Comparison of ENCODE assay signal across 11 cellular contexts in genomic region chr19:7861619-7862412, GRCh38. TPM values are rescaled to one million over a fixed set of nuclear protein-coding genes. Genes with fewer than 3 reads are reported as not detected.
DNase-seq lines count a peak whose midpoint lies in the region; ATAC-seq, FAIRE-seq and TF ChIP-seq lines count a peak whose summit lies in the region.
"Had no signal": no experiment of that assay in that cellular context is flagged by ENCODE, and none has a peak within 500 bp of the region (broad histone marks: within the 10 kb centered on the region; RNA-seq: fewer than 3 reads in every experiment).

No MANE protein-coding gene starts in this region.

- no peak for TF ChIP-seq RAD21 in GM12878 (IDR thresholded peaks at IDR 0.05; ENCODE audit: insufficient read depth, low read depth, low read length)

- H3K27me3 ChIP-seq in GM12878 (replicated peaks in 1 of 2; ENCODE audit: control insufficient read depth in 2 of 2, insufficient read depth in 2 of 2, low read length in 1 of 2), result peaks cover 2 to 13% of the 10 kb centered on the region in 2 experiments; a peak in 3 of 4 replicates
- peaks cover 2% of the 10 kb centered on the region for H3K27me3 ChIP-seq in layer of hippocampus (ENCODE audit: control insufficient read depth, insufficient read depth, low read length)
- H3K27me3 ChIP-seq in thoracic aorta (replicated peaks; ENCODE audit: insufficient read depth), result no peaks in the 10 kb centered on the region

- H3K36me3 Mint-ChIP-seq in activated T-cell treated with anti-CD3 and anti-CD28 coated beads, Interleukin-2, amount 50 U/mL, for 72 hours (ENCODE audit: insufficient read depth in 2 of 2), result no peaks in the 10 kb centered on the region
- H3K36me3 Mint-ChIP-seq: CD4-positive, CD25-positive, alpha-beta regulatory T cell had no signal

- no peak overlapping the region for H3K9ac ChIP-seq in GM12878 (ENCODE audit: control insufficient read depth, insufficient read depth, low read length)

- peaks cover 11% of the 10 kb centered on the region for H3K4me1 Mint-ChIP-seq in activated T-cell treated with anti-CD3 and anti-CD28 coated beads, Interleukin-2, amount 50 U/mL, for 72 hours (ENCODE audit: low read depth)

- FAIRE-seq in GM12878 (lab: Jason Lieb, UNC), result no peak
- FAIRE-seq: GM19239 had no signal

- no TSS peak for BruUV-seq in GM12878 (replicated peaks; lab: Mats Ljungman, UMichigan)

- no peaks in the 10 kb centered on the region for H3K79me2 ChIP-seq in GM12878 (ENCODE audit: control insufficient read depth, insufficient read depth, low read length)

- TF ChIP-seq EP300 in GM12878 (IDR thresholded peaks at IDR 0.05; ENCODE audit: borderline replicate concordance in 1 of 2, control insufficient read depth in 1 of 2, low read depth in 2 of 2, low read length in 2 of 2), result no peak

- RAD21 ChIA-PET in GM12878 (lab: Charles Lee; ENCODE audit: unreplicated experiment), result interaction anchor here (1.1 kb wide), 1 partner anchor 10 kb away, joined by 3 read pairs; no protein-coding TSS in a partner anchor

- H4K20me1 ChIP-seq in GM12878 (ENCODE audit: control insufficient read depth, insufficient read depth), result no peaks in the 10 kb centered on the region

- peaks cover 7% of the 10 kb centered on the region; the same call in 1 of the 2 replicates for H3K4me1 ChIP-seq in GM12878 (ENCODE audit: control insufficient read depth, insufficient read depth, low read length)
- no peaks in the 10 kb centered on the region for H3K4me1 ChIP-seq in thoracic aorta (ENCODE audit: control insufficient read depth in 1 of 2, low read depth in 2 of 2)

- TF ChIP-seq POLR2A in GM12878 (IDR thresholded peaks at IDR 0.05; ENCODE audit: low read depth, low read length), result no peak

- 18% methylated on average over 62 of the region's 63 CpGs for WGBS in GM12878 (ENCODE audit: insufficient coverage, insufficient replicate concordance, low lambda C conversion rate, missing lambda C conversion rate)

- no peaks in the 10 kb centered on the region for H3K36me3 ChIP-seq in GM12878 (ENCODE audit: control insufficient read depth in 2 of 2, insufficient read depth in 2 of 2, low read length in 1 of 2)
- H3K36me3 ChIP-seq in thoracic aorta, result peaks cover 5% of the 10 kb centered on the region

- SMC1A ChIA-PET in GM12878 (lab: Charles Lee; ENCODE audit: uncharacterized antibody, unreplicated experiment), result no interaction called here

- peaks cover 18% of the 10 kb centered on the region for H3K27me3 Mint-ChIP-seq in activated T-cell treated with anti-CD3 and anti-CD28 coated beads, Interleukin-2, amount 50 U/mL, for 72 hours (ENCODE audit: low read depth)

- no peak for DNase-seq in activated T-cell treated with anti-CD3 and anti-CD28 coated beads, Interleukin-2, amount 50 U/mL, for 72 hours
- no peak for DNase-seq in activated T-cell treated with anti-CD3 and anti-CD28 coated beads, Interleukin-2, amount 50 U/mL, for 1 hour
- no peak for DNase-seq in GM12878 (ENCODE audit: low read depth, low spot score)
- no peak for DNase-seq in thoracic aorta (ENCODE audit: low spot score)
- no peak for DNase-seq in kidney tubule cell (ENCODE audit: low spot score)
- no peak for DNase-seq in activated CD4-positive, alpha-beta T cell treated with anti-CD3 and anti-CD28 coated beads for 48 hours
- DNase-seq in NCI-H2029 treated with DMSO at 0.1 percent for 48 hours (lab: John Stamatoyannopoulos, UW), result no peak

- no peak overlapping the region for H3K4me3 ChIP-seq in GM12878
- peak overlapping the region; percentile 38 for H3K4me3 ChIP-seq in thoracic aorta

- H3K9me3 Mint-ChIP-seq in activated T-cell treated with anti-CD3 and anti-CD28 coated beads, Interleukin-2, amount 50 U/mL, for 72 hours, result no peaks in the 10 kb centered on the region

- H3K4me3 Mint-ChIP-seq in activated T-cell treated with anti-CD3 and anti-CD28 coated beads, Interleukin-2, amount 50 U/mL, for 72 hours, result peak overlapping the region; percentile 49 to 78

- TF ChIP-seq CTCF in GM12878 (IDR thresholded peaks at IDR 0.05 in 2 of 3, conservative IDR thresholded peaks at IDR 0.05 in 1 of 3; ENCODE audit: control insufficient read depth in 2 of 3, extremely low read depth in 1 of 3, insufficient read depth in 1 of 3, low read depth in 3 of 3, low read length in 3 of 3) (no peak), thoracic aorta (IDR thresholded peaks at IDR 0.05) (no peak)

- POLR2A ChIA-PET in GM12878 (lab: Charles Lee), result interaction anchor here (0.6 kb wide), 1 partner anchor 512 kb away, joined by 3 read pairs; no protein-coding TSS in a partner anchor

- intact Hi-C loops in GM12878 (cut with micrococcal nuclease; ENCODE audit: unreplicated experiment), result no loop called here

- H3K27ac Mint-ChIP-seq in activated T-cell treated with anti-CD3 and anti-CD28 coated beads, Interleukin-2, amount 50 U/mL, for 72 hours, result no peak overlapping the region

- H3K27ac ChIP-seq in GM12878 (ENCODE audit: control insufficient read depth, insufficient read depth), result no peak overlapping the region
- H3K27ac ChIP-seq in layer of hippocampus (ENCODE audit: low read depth, low read length), result peak overlapping the region; percentile 30
- H3K27ac ChIP-seq in thoracic aorta, result no peak overlapping the region
- H3K27ac ChIP-seq: heart left ventricle had no signal

- peak overlapping the region; percentile 34; the same call in 1 of the 2 replicates for H2AFZ ChIP-seq in GM12878 (ENCODE audit: control insufficient read depth, low read depth, low read length)

- H3K9me3 ChIP-seq in GM12878 (replicated peaks; ENCODE audit: control insufficient read depth, insufficient read depth, low read length) (no peaks in the 10 kb centered on the region; the same call in 2 of the 3 replicates), thoracic aorta (no peaks in the 10 kb centered on the region)
- H3K9me3 ChIP-seq: heart left ventricle had no signal

- in situ Hi-C loops in GM12878 (cut with MboI), result no loop called here

- peak overlapping the region; percentile 48 for H3K4me2 ChIP-seq in GM12878 (ENCODE audit: control insufficient read depth, insufficient read depth)

- CTCF ChIA-PET in GM12878 (lab: Yijun Ruan, JAX), result interaction anchor here (0.6 to 1.8 kb wide), 7 partner anchors 9 to 141 kb away, joined by 3 to 9 read pairs (median 3); no protein-coding TSS in a partner anchor

- ATAC-seq in activated T-cell treated with anti-CD3 and anti-CD28 coated beads, Interleukin-2, amount 50 U/mL, for 72 hours (replicated peaks in 1 of 2), result peak; percentile 18 to 32
- ATAC-seq in GM12878 (no peak), thoracic aorta (ENCODE audit: insufficient number of reproducible peaks, low FRiP score, low read depth) (no peak)

RNA-seq across cellular contexts. Expression of gene PRR36, which starts 12.4 kb away (rescaled TPM):
- total RNA-seq in activated T-cell treated with anti-CD3 and anti-CD28 coated beads, Interleukin-2, amount 50 U/mL, for 72 hours, result under 1 TPM; 0.63 to 0.96 TPM
- total RNA-seq in GM12878 (2013; cell fraction: nucleolus; rRNA removed), result not detected in 2 replicates
- total RNA-seq in GM12878 (2014; rRNA removed), result not detected in 2 replicates
- not detected in 2 replicates for total RNA-seq in GM12878 (2014; rRNA removed; fragmentation: Illumina TruSeq; extraction: Trizol)
- 0.11 TPM in 1 of 2 replicates, not detected in the other for total RNA-seq in GM12878 (2021)
- polyA plus RNA-seq in GM12878 (2011; ENCODE audit: low read depth), result not detected
- not detected in 2 replicates for polyA plus RNA-seq in GM12878 (2011; rRNA removed)
- polyA plus RNA-seq in GM12878 (2011; cell fraction: cytosol; rRNA removed), result not detected in 2 replicates
- 0.03 TPM in 1 of 2 replicates, not detected in the other for polyA plus RNA-seq in GM12878 (2011; cell fraction: nucleus; rRNA removed)
- 0.08 and 0.14 TPM in 2 replicates for polyA plus RNA-seq in GM12878 (2012)
- not detected in 2 replicates for polyA plus RNA-seq in GM12878 (2014; fragmentation: Illumina TruSeq; extraction: Trizol)
- not detected for polyA plus RNA-seq in GM12878 (2014; fragmentation: Nextera tagmentation; extraction: Ambion mirVana)
- 0.04 TPM in 1 of 2 replicates, not detected in the other for polyA plus RNA-seq in GM12878 (2014; rRNA removed)
- not detected for polyA plus RNA-seq in GM12878 (2016; fragmentation: Nextera tagmentation; extraction: Ambion mirVana)
- not detected in 2 replicates for polyA minus RNA-seq in GM12878 (2011; rRNA and poly(A)+ RNA removed)
- not detected in 2 replicates for polyA minus RNA-seq in GM12878 (2011; cell fraction: cytosol; rRNA and poly(A)+ RNA removed)
- polyA minus RNA-seq in GM12878 (2011; cell fraction: nucleus; rRNA and poly(A)+ RNA removed), result not detected in 2 replicates
- not detected for total RNA-seq in thoracic aorta

RNA-seq across cellular contexts. Expression of gene LRRC8E, which starts 26.5 kb away (rescaled TPM):
- not detected for total RNA-seq in activated T-cell treated with anti-CD3 and anti-CD28 coated beads, Interleukin-2, amount 50 U/mL, for 72 hours
- not detected in 2 replicates for total RNA-seq in GM12878 (2013; cell fraction: nucleolus; rRNA removed)
- not detected in 2 replicates for total RNA-seq in GM12878 (2014; rRNA removed)
- not detected in 2 replicates for total RNA-seq in GM12878 (2014; rRNA removed; fragmentation: Illumina TruSeq; extraction: Trizol)
- total RNA-seq in GM12878 (2021), result 0.16 TPM in 1 of 2 replicates, not detected in the other
- 0.05 TPM for polyA plus RNA-seq in GM12878 (2011; ENCODE audit: low read depth)
- 0.04 TPM in 1 of 2 replicates, not detected in the other for polyA plus RNA-seq in GM12878 (2011; rRNA removed)
- not detected in 2 replicates for polyA plus RNA-seq in GM12878 (2011; cell fraction: cytosol; rRNA removed)
- polyA plus RNA-seq in GM12878 (2011; cell fraction: nucleus; rRNA removed), result not detected in 2 replicates
- polyA plus RNA-seq in GM12878 (2012), result 0.20 TPM in 1 of 2 replicates, not detected in the other
- polyA plus RNA-seq in GM12878 (2014; fragmentation: Illumina TruSeq; extraction: Trizol), result not detected in 2 replicates
- polyA plus RNA-seq in GM12878 (2014; fragmentation: Nextera tagmentation; extraction: Ambion mirVana), result not detected
- polyA plus RNA-seq in GM12878 (2014; rRNA removed), result 0.11 and 0.32 TPM in 2 replicates
- polyA plus RNA-seq in GM12878 (2016; fragmentation: Nextera tagmentation; extraction: Ambion mirVana), result under 1 TPM in 1 of 2 experiments, not detected in 1; 0.25 TPM
- polyA minus RNA-seq in GM12878 (2011; rRNA and poly(A)+ RNA removed), result not detected in 2 replicates
- polyA minus RNA-seq in GM12878 (2011; cell fraction: cytosol; rRNA and poly(A)+ RNA removed), result not detected in 2 replicates
- 0.10 and 1.1 TPM in 2 replicates for polyA minus RNA-seq in GM12878 (2011; cell fraction: nucleus; rRNA and poly(A)+ RNA removed)
- total RNA-seq in thoracic aorta, result under 1 TPM in 1 of 2 donors, not detected in 1; 0.14 TPM
- total RNA-seq: CD4-positive, CD25-positive, alpha-beta regulatory T cell had no signal
- polyA plus RNA-seq: CD4-positive, CD25-positive, alpha-beta regulatory T cell had no signal

RNA-seq across cellular contexts. Expression of gene EVI5L, which starts 31.8 kb away (rescaled TPM):
- 10 to 100 TPM in 1 of 2 donors, 1 to 10 TPM in 1; 7.8 to 10.4 TPM for total RNA-seq in activated T-cell treated with anti-CD3 and anti-CD28 coated beads, Interleukin-2, amount 50 U/mL, for 72 hours
- 11.0 and 11.1 TPM in 2 replicates for total RNA-seq in GM12878 (2013; cell fraction: nucleolus; rRNA removed)
- total RNA-seq in GM12878 (2014; rRNA removed) (8.2 and 8.8 TPM in 2 replicates), GM12878 (2014; rRNA removed; fragmentation: Illumina TruSeq; extraction: Trizol) (5.7 and 6.4 TPM in 2 replicates), GM12878 (2021) (11.6 and 13.8 TPM in 2 replicates), thoracic aorta (10 to 100 TPM; 12.1 to 16.8 TPM)
- 2.1 TPM for polyA plus RNA-seq in GM12878 (2011; ENCODE audit: low read depth)
- polyA plus RNA-seq in GM12878 (2011; rRNA removed) (1.9 and 4.3 TPM in 2 replicates), GM12878 (2014; fragmentation: Illumina TruSeq; extraction: Trizol) (3.4 and 5.5 TPM in 2 replicates), GM12878 (2014; fragmentation: Nextera tagmentation; extraction: Ambion mirVana) (under 1 TPM; 0.23 to 0.33 TPM), GM12878 (2014; rRNA removed) (10.4 and 10.8 TPM in 2 replicates), GM12878 (2016; fragmentation: Nextera tagmentation; extraction: Ambion mirVana) (1 to 10 TPM; 2.0 to 4.6 TPM)
- polyA plus RNA-seq in GM12878 (2011; cell fraction: cytosol; rRNA removed), result 7.1 and 7.3 TPM in 2 replicates
- polyA plus RNA-seq in GM12878 (2011; cell fraction: nucleus; rRNA removed), result 7.9 and 9.6 TPM in 2 replicates
- polyA plus RNA-seq in GM12878 (2012), result 5.7 and 6.0 TPM in 2 replicates
- 4.2 and 12.3 TPM in 2 replicates for polyA minus RNA-seq in GM12878 (2011; rRNA and poly(A)+ RNA removed)
- 1.3 and 2.2 TPM in 2 replicates for polyA minus RNA-seq in GM12878 (2011; cell fraction: cytosol; rRNA and poly(A)+ RNA removed)
- polyA minus RNA-seq in GM12878 (2011; cell fraction: nucleus; rRNA and poly(A)+ RNA removed), result 4.1 and 6.5 TPM in 2 replicates

RNA-seq across cellular contexts. Expression of gene MAP2K7, which starts 41.9 kb away (rescaled TPM):
- total RNA-seq in activated T-cell treated with anti-CD3 and anti-CD28 coated beads, Interleukin-2, amount 50 U/mL, for 72 hours, result 10 to 100 TPM; 40.2 to 40.3 TPM
- 19.3 and 24.7 TPM in 2 replicates for total RNA-seq in GM12878 (2013; cell fraction: nucleolus; rRNA removed)
- total RNA-seq in GM12878 (2014; rRNA removed), result 9.7 and 13.4 TPM in 2 replicates
- 4.8 and 5.5 TPM in 2 replicates for total RNA-seq in GM12878 (2014; rRNA removed; fragmentation: Illumina TruSeq; extraction: Trizol)
- total RNA-seq in GM12878 (2021), result 30.6 and 32.2 TPM in 2 replicates
- polyA plus RNA-seq in GM12878 (2011; ENCODE audit: low read depth), result 7.9 TPM
- polyA plus RNA-seq in GM12878 (2011; rRNA removed), result 5.6 and 9.0 TPM in 2 replicates
- 10.8 and 18.3 TPM in 2 replicates for polyA plus RNA-seq in GM12878 (2011; cell fraction: cytosol; rRNA removed)
- 37.2 and 41.6 TPM in 2 replicates for polyA plus RNA-seq in GM12878 (2011; cell fraction: nucleus; rRNA removed)
- polyA plus RNA-seq in GM12878 (2012), result 20.1 and 27.9 TPM in 2 replicates
- 4.2 and 8.0 TPM in 2 replicates for polyA plus RNA-seq in GM12878 (2014; fragmentation: Illumina TruSeq; extraction: Trizol)
- polyA plus RNA-seq in GM12878 (2014; fragmentation: Nextera tagmentation; extraction: Ambion mirVana), result under 1 TPM; 0.34 to 0.95 TPM
- polyA plus RNA-seq in GM12878 (2014; rRNA removed), result 25.9 and 31.2 TPM in 2 replicates
- polyA plus RNA-seq in GM12878 (2016; fragmentation: Nextera tagmentation; extraction: Ambion mirVana), result 1 to 10 TPM; 3.5 to 4.5 TPM
- 5.4 and 11.6 TPM in 2 replicates for polyA minus RNA-seq in GM12878 (2011; rRNA and poly(A)+ RNA removed)
- 6.0 and 10.7 TPM in 2 replicates for polyA minus RNA-seq in GM12878 (2011; cell fraction: cytosol; rRNA and poly(A)+ RNA removed)
- polyA minus RNA-seq in GM12878 (2011; cell fraction: nucleus; rRNA and poly(A)+ RNA removed), result 9.4 and 11.8 TPM in 2 replicates
- 10 to 100 TPM; 15.2 to 16.9 TPM for total RNA-seq in thoracic aorta

RNA-seq across cellular contexts. Expression of gene TGFBR3L, which starts 52.8 kb away (rescaled TPM):
- total RNA-seq in activated T-cell treated with anti-CD3 and anti-CD28 coated beads, Interleukin-2, amount 50 U/mL, for 72 hours, result 1 to 10 TPM; 7.4 to 9.7 TPM
- total RNA-seq in GM12878 (2013; cell fraction: nucleolus; rRNA removed), result not detected in 2 replicates
- total RNA-seq in GM12878 (2014; rRNA removed) (not detected in 2 replicates), GM12878 (2014; rRNA removed; fragmentation: Illumina TruSeq; extraction: Trizol) (not detected in 2 replicates), GM12878 (2021) (0.16 and 0.23 TPM in 2 replicates), thoracic aorta (not detected)
- not detected for polyA plus RNA-seq in GM12878 (2011; ENCODE audit: low read depth)
- polyA plus RNA-seq in GM12878 (2011; rRNA removed) (not detected in 2 replicates), GM12878 (2014; fragmentation: Illumina TruSeq; extraction: Trizol) (not detected in 2 replicates), GM12878 (2014; fragmentation: Nextera tagmentation; extraction: Ambion mirVana) (not detected), GM12878 (2014; rRNA removed) (0.55 TPM in 1 of 2 replicates, not detected in the other), GM12878 (2016; fragmentation: Nextera tagmentation; extraction: Ambion mirVana) (under 1 TPM in 1 of 2 experiments, not detected in 1; 0.20 TPM)
- 0.15 TPM in 1 of 2 replicates, not detected in the other for polyA plus RNA-seq in GM12878 (2011; cell fraction: cytosol; rRNA removed)
- polyA plus RNA-seq in GM12878 (2011; cell fraction: nucleus; rRNA removed), result 0.09 and 0.15 TPM in 2 replicates
- polyA plus RNA-seq in GM12878 (2012), result 0.15 TPM in 1 of 2 replicates, not detected in the other
- polyA minus RNA-seq in GM12878 (2011; rRNA and poly(A)+ RNA removed), result not detected in 2 replicates
- not detected in 2 replicates for polyA minus RNA-seq in GM12878 (2011; cell fraction: cytosol; rRNA and poly(A)+ RNA removed)
- polyA minus RNA-seq in GM12878 (2011; cell fraction: nucleus; rRNA and poly(A)+ RNA removed), result 1.2 TPM in 1 of 2 replicates, not detected in the other
- polyA plus RNA-seq: CD4-positive, CD25-positive, alpha-beta regulatory T cell had no signal

Comparison
In these comparisons a context has a peak if more than half of its experiments do, and no peak if none do; other contexts are left out.
1. ATAC-seq: peak in activated T-cell treated with anti-CD3 and anti-CD28 coated beads, Interleukin-2, amount 50 U/mL, for 72 hours (2 of 2); none in GM12878 (single experiment) and thoracic aorta (single experiment).